In genomic region chr11:33920838-33921613, GRCh38 we compare ENCODE assay signal across 7 cellular contexts. TPM values are rescaled to one million over a fixed set of nuclear protein-coding genes. Genes with fewer than 3 reads are reported as not detected.
A peak's percentile ranks its signal among the peaks of the same experiment; 100 is the strongest.
DNase-seq lines count a peak whose midpoint lies in the region; ATAC-seq and TF ChIP-seq lines count a peak whose summit lies in the region.

No MANE protein-coding gene starts in this region.

- ATAC-seq in GM18907 (IDR thresholded peaks at IDR 0.05; ENCODE audit: unreplicated experiment) (peak; percentile 91), GM21737 (IDR thresholded peaks at IDR 0.05; ENCODE audit: unreplicated experiment) (peak; percentile 88), HG03575 (IDR thresholded peaks at IDR 0.05; ENCODE audit: extremely low read depth, insufficient number of reproducible peaks, low FRiP score, unreplicated experiment) (peak; percentile 76)

- DNase-seq in smooth muscle cell (lab: John Stamatoyannopoulos, UW; ENCODE audit: unreplicated experiment) (no peak), NCI-H446 (lab: John Stamatoyannopoulos, UW) (no peak), mucosa of gallbladder (ENCODE audit: low spot score) (no peak), dorsolateral prefrontal cortex (no peak)

- H3K27ac ChIP-seq in smooth muscle cell (ENCODE audit: low read depth), result no peak overlapping the region
- no peak overlapping the region for H3K27ac ChIP-seq in dorsolateral prefrontal cortex

- no peaks in the 10 kb centered on the region for H3K36me3 ChIP-seq in smooth muscle cell (ENCODE audit: low read depth)

- H3K4me3 ChIP-seq in smooth muscle cell (no peak overlapping the region), dorsolateral prefrontal cortex (no peak overlapping the region)

- peaks cover 7% of the 10 kb centered on the region for H3F3A ChIP-seq in smooth muscle cell (ENCODE audit: low read depth)

- H3K27me3 ChIP-seq in smooth muscle cell (ENCODE audit: low read depth), result no peaks in the 10 kb centered on the region
- peaks cover 0 to 7% (median 0%) of the 10 kb centered on the region in 45 donors for H3K27me3 ChIP-seq in dorsolateral prefrontal cortex

- no peaks in the 10 kb centered on the region for H3K9me3 ChIP-seq in smooth muscle cell (replicated peaks; ENCODE audit: low read depth)

- no peak overlapping the region for H3K9ac ChIP-seq in smooth muscle cell (ENCODE audit: low read depth)

- no peaks in the 10 kb centered on the region for H4K20me1 ChIP-seq in smooth muscle cell (ENCODE audit: low read depth)

- peaks cover 8% of the 10 kb centered on the region for H3K4me1 ChIP-seq in smooth muscle cell (ENCODE audit: low read depth)

- WGBS in smooth muscle cell (ENCODE audit: low lambda C conversion rate), result 64% methylated on average over 8 of the region's 8 CpGs

- intact Hi-C loops in dorsolateral prefrontal cortex (cut with DNase I), result no loop called here

- no peaks in the 10 kb centered on the region for H3K79me2 ChIP-seq in smooth muscle cell (ENCODE audit: low read depth)

- no peak for TF ChIP-seq CTCF in smooth muscle cell (IDR thresholded peaks at IDR 0.05; ENCODE audit: borderline replicate concordance, insufficient read depth, poor library complexity, severe bottlenecking)
- TF ChIP-seq CTCF in dorsolateral prefrontal cortex (IDR thresholded peaks at IDR 0.05 in 54 of 56, conservative IDR thresholded peaks at IDR 0.05 in 2 of 56; ENCODE audit: low read depth in 1 of 56, partially characterized antibody in 56 of 56), result no peak

- H3K4me2 ChIP-seq in smooth muscle cell, result peak overlapping the region; percentile 46

- H2AFZ ChIP-seq in smooth muscle cell (ENCODE audit: low read depth), result no peak overlapping the region

RNA-seq across cellular contexts. Expression of gene LMO2, which starts 29.1 kb away (rescaled TPM):
- total RNA-seq in smooth muscle cell (1.8 and 2.7 TPM in 2 replicates), mucosa of gallbladder (26.8 TPM), dorsolateral prefrontal cortex (10 to 100 TPM; 10.2 to 63.3 (median 24.8) TPM)
- polyA plus RNA-seq in smooth muscle cell, result 3.8 and 5.8 TPM in 2 replicates
